19 cellular contexts compared by ENCODE assay signal in the genomic region with DNA sequence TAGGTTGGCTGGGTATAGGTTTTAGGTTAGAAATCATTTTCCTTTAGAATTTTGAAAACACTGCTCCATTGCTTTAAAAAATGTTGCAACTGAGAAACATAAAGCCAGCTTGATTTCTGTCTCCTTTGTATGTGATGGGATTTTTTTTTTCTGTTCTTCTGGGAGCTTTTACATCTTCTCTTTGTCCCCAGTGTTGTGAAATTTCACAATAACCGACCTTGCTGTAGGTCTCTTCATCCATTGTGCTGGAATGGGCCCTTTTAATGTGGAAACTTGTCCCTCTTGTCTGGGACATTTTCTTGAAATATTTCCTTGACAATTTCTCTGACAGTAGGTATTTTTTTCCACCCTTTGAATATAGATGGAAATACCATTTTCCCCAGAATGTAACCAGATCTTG.
"Had no signal": no experiment of that assay in that cellular context is flagged by ENCODE, and none has a peak within 500 bp of the region (broad histone marks: within the 10 kb centered on the region; RNA-seq: fewer than 3 reads in every experiment).

No MANE protein-coding gene starts in this region.

- H3K4me1 ChIP-seq: pancreas, upper lobe of left lung had no signal

- H3K27me3 ChIP-seq: gastrocnemius medialis, left lung, pancreas, sigmoid colon, tibial nerve, upper lobe of left lung had no signal

- H3K4me3 Mint-ChIP-seq: effector memory CD8-positive, alpha-beta T cell; naive thymus-derived CD8-positive, alpha-beta T cell; nephron progenitor cell; stimulated activated effector memory CD8-positive, alpha-beta T cell treated with anti-CD3 and anti-CD28 coated beads, Interleukin-12 subunit alpha, Interleukin-12 subunit beta, amount 100 ng/mL, for 72 hours had no signal

- DNase-seq: cerebellar nuclear complex; cortex of kidney; effector memory CD8-positive, alpha-beta T cell; gastrocnemius medialis; head of caudate nucleus; left cardiac atrium; left lung; naive thymus-derived CD8-positive, alpha-beta T cell; nephron progenitor cell; nucleus accumbens; pancreas; sigmoid colon; stimulated activated CD4-positive, alpha-beta T cell treated with anti-CD3 and anti-CD28 coated beads, Interleukin-2, amount 100 ng/mL, for 24 hours; stimulated activated CD4-positive, alpha-beta T cell treated with anti-CD3 and anti-CD28 coated beads, Interleukin-4, amount 100 ng/mL, for 24 hours; stimulated activated naive CD4-positive, alpha-beta T cell treated with Interleukin-2 at 50 U/mL for 16 hours; upper lobe of left lung had no signal

- H3K4me3 ChIP-seq: gastrocnemius medialis, left lung, pancreas, sigmoid colon, thoracic aorta, tibial nerve, upper lobe of left lung had no signal

- H3K27ac ChIP-seq: gastrocnemius medialis, left lung, pancreas, sigmoid colon, thoracic aorta, tibial nerve, upper lobe of left lung had no signal

- H3K36me3 Mint-ChIP-seq: naive thymus-derived CD8-positive, alpha-beta T cell; stimulated activated effector memory CD8-positive, alpha-beta T cell treated with anti-CD3 and anti-CD28 coated beads, Interleukin-12 subunit alpha, Interleukin-12 subunit beta, amount 100 ng/mL, for 72 hours had no signal

- H3K9me3 ChIP-seq: gastrocnemius medialis, left lung, pancreas, sigmoid colon, thoracic aorta, tibial nerve, upper lobe of left lung had no signal

- H3K9me3 Mint-ChIP-seq: effector memory CD8-positive, alpha-beta T cell; naive thymus-derived CD8-positive, alpha-beta T cell; stimulated activated effector memory CD8-positive, alpha-beta T cell treated with anti-CD3 and anti-CD28 coated beads, Interleukin-12 subunit alpha, Interleukin-12 subunit beta, amount 100 ng/mL, for 72 hours had no signal

- H3K27ac Mint-ChIP-seq: effector memory CD8-positive, alpha-beta T cell; nephron progenitor cell; stimulated activated effector memory CD8-positive, alpha-beta T cell treated with anti-CD3 and anti-CD28 coated beads, Interleukin-12 subunit alpha, Interleukin-12 subunit beta, amount 100 ng/mL, for 72 hours had no signal

- H3K36me3 ChIP-seq: gastrocnemius medialis, left lung, pancreas, sigmoid colon, thoracic aorta, tibial nerve, upper lobe of left lung had no signal

- ATAC-seq: effector memory CD8-positive, alpha-beta T cell; gastrocnemius medialis; left cardiac atrium; left lung; naive thymus-derived CD8-positive, alpha-beta T cell; pancreas had no signal
